ENCODE assay signal across 15 cellular contexts in genomic region chr6:90463359-90463758, GRCh38.
DNase-seq lines count a peak whose midpoint lies in the region; ATAC-seq, FAIRE-seq and TF ChIP-seq lines count a peak whose summit lies in the region.
"Had no signal": no experiment of that assay in that cellular context is flagged by ENCODE, and none has a peak within 500 bp of the region (broad histone marks: within the 10 kb centered on the region; RNA-seq: fewer than 3 reads in every experiment).

No MANE protein-coding gene starts in this region.

- no peak overlapping the region for H3K4ac ChIP-seq in neuronal stem cell (ENCODE audit: low read length)

- CTCF ChIA-PET in activated CD4-positive, alpha-beta T cell treated with anti-CD3 and anti-CD28 coated beads, Interleukin-2, amount 10 ng/mL, durations not matched to agents 7 days and 5 days (lab: Charles Lee), result interaction anchor here (0.5 to 0.8 kb wide), 4 partner anchors 19 to 541 kb away, joined by 3 to 7 read pairs (median 3); no protein-coding TSS in a partner anchor

- no peaks in the 10 kb centered on the region for H3K27me3 Mint-ChIP-seq in activated CD4-positive, alpha-beta T cell treated with anti-CD3 and anti-CD28 coated beads, Interleukin-2, amount 10 ng/mL, durations not matched to agents 7 days and 5 days

- H3K27me3 ChIP-seq in DND-41 (ENCODE audit: insufficient read depth, low read length, poor library complexity) (no peaks in the 10 kb centered on the region), neuronal stem cell (ENCODE audit: control insufficient read depth in 3 of 3, insufficient read depth in 3 of 3, low read depth in 1 of 3, low read length in 3 of 3) (no peaks in the 10 kb centered on the region)
- H3K27me3 ChIP-seq: BLaER1, body of pancreas, left lung had no signal

- H3K18ac ChIP-seq in neuronal stem cell (ENCODE audit: low read length), result no peak overlapping the region

- H3K79me1 ChIP-seq in neuronal stem cell (ENCODE audit: low read depth, low read length), result no peaks in the 10 kb centered on the region

- H3K4me1 Mint-ChIP-seq in activated CD4-positive, alpha-beta T cell treated with anti-CD3 and anti-CD28 coated beads, Interleukin-2, amount 10 ng/mL, durations not matched to agents 7 days and 5 days, result peaks cover 95% of the 10 kb centered on the region

- WGBS in neuronal stem cell (ENCODE audit: extremely low coverage in 2 of 2, insufficient read length in 2 of 2, insufficient replicate concordance in 1 of 2), 2 donors, result no CpG with 5 or more reads among the region's 3 CpGs

- DNase-seq in DND-41 (peak; percentile 59), germinal center (ENCODE audit: low spot score) (peak; percentile 26), NCI-H2171 treated with DMSO at 0.1 percent for 48 hours (lab: John Stamatoyannopoulos, UW) (no peak), kidney (no peak), neuronal stem cell (ENCODE audit: low spot score) (no peak), glomerular visceral epithelial cell (ENCODE audit: extremely low spot score) (no peak)
- DNase-seq in activated CD4-positive, alpha-beta T cell treated with anti-CD3 and anti-CD28 coated beads, Interleukin-2, amount 10 ng/mL, durations not matched to agents 7 days and 5 days, result peak; percentile 56
- DNase-seq: body of pancreas, endodermal cell, left lung, NCI-H1105 treated with DMSO at 0.1 percent for 48 hours, NCI-H526 treated with DMSO at 0.1 percent for 48 hours, SIG-M5 had no signal

- no peaks in the 10 kb centered on the region for H3K9me3 ChIP-seq in DND-41 (ENCODE audit: insufficient read depth, low read length, severe bottlenecking)
- no peaks in the 10 kb centered on the region for H3K9me3 ChIP-seq in kidney (ENCODE audit: control insufficient read depth in 1 of 2, low read length in 2 of 2)
- H3K9me3 ChIP-seq in neuronal stem cell (replicated peaks in 1 of 2; ENCODE audit: control insufficient read depth in 2 of 2, insufficient read depth in 1 of 2, low read depth in 1 of 2, low read length in 2 of 2), result peaks cover 6 to 26% of the 10 kb centered on the region in 2 donors
- H3K9me3 ChIP-seq: body of pancreas, left lung had no signal

- H3K36me3 ChIP-seq in DND-41 (ENCODE audit: insufficient read depth, low read length) (no peaks in the 10 kb centered on the region), kidney (ENCODE audit: control insufficient read depth in 1 of 2, insufficient read depth in 2 of 2, low read length in 2 of 2) (no peaks in the 10 kb centered on the region), neuronal stem cell (replicated peaks in 1 of 2; ENCODE audit: control insufficient read depth in 2 of 2, insufficient read depth in 2 of 2, low read length in 2 of 2) (no peaks in the 10 kb centered on the region)
- H3K36me3 ChIP-seq: BLaER1, left lung had no signal

- H4K20me1 ChIP-seq in DND-41 (ENCODE audit: insufficient read depth, low read length), result no peaks in the 10 kb centered on the region
- H4K20me1 ChIP-seq: BLaER1 had no signal

- H3K9me3 Mint-ChIP-seq in activated CD4-positive, alpha-beta T cell treated with anti-CD3 and anti-CD28 coated beads, Interleukin-2, amount 10 ng/mL, durations not matched to agents 7 days and 5 days, result peaks cover 21% of the 10 kb centered on the region
- H3K9me3 Mint-ChIP-seq: endodermal cell had no signal

- ATAC-seq in DND-41 (ENCODE audit: insufficient read depth, low read depth) (peak; percentile 69), GM19438 (IDR thresholded peaks at IDR 0.05; ENCODE audit: low read depth, unreplicated experiment) (peak; percentile 60)
- ATAC-seq: body of pancreas, left lung had no signal

- no peak overlapping the region for H3K4me3 ChIP-seq in DND-41 (ENCODE audit: low read depth in 1 of 2, low read length in 2 of 2)
- no peak overlapping the region for H3K4me3 ChIP-seq in kidney (ENCODE audit: low read length in 2 of 2)
- no peak overlapping the region for H3K4me3 ChIP-seq in neuronal stem cell (ENCODE audit: low read length in 2 of 2)
- H3K4me3 ChIP-seq: BLaER1, body of pancreas, left lung had no signal

- H3K4me2 ChIP-seq in DND-41 (ENCODE audit: insufficient read depth, low read length) (no peak overlapping the region), neuronal stem cell (ENCODE audit: insufficient read depth, low read length, poor library complexity, severe bottlenecking) (no peak overlapping the region)
- H3K4me2 ChIP-seq: BLaER1 had no signal

- H3K79me2 ChIP-seq in DND-41 (ENCODE audit: insufficient read depth, low read length), result no peaks in the 10 kb centered on the region

- H3K36me3 Mint-ChIP-seq in activated CD4-positive, alpha-beta T cell treated with anti-CD3 and anti-CD28 coated beads, Interleukin-2, amount 10 ng/mL, durations not matched to agents 7 days and 5 days (ENCODE audit: low read depth), result peaks cover 32% of the 10 kb centered on the region

- no peak for FAIRE-seq in kidney (lab: Jason Lieb, UNC)

- H3K23ac ChIP-seq in neuronal stem cell (ENCODE audit: low read depth, low read length, poor library complexity), result no peak overlapping the region

- H2BK15ac ChIP-seq in neuronal stem cell (ENCODE audit: low read length), result no peak overlapping the region

- H3K4me3 Mint-ChIP-seq in activated CD4-positive, alpha-beta T cell treated with anti-CD3 and anti-CD28 coated beads, Interleukin-2, amount 10 ng/mL, durations not matched to agents 7 days and 5 days, result peak overlapping the region; percentile 51
- H3K4me3 Mint-ChIP-seq: endodermal cell had no signal

- TF ChIP-seq CTCF in DND-41 (IDR thresholded peaks at IDR 0.05; ENCODE audit: borderline replicate concordance, extremely low read depth, low read length, poor library complexity, severe bottlenecking) (no peak), kidney (IDR thresholded peaks at IDR 0.05; ENCODE audit: borderline replicate concordance, extremely low read depth, insufficient read depth) (no peak)

- H3K4me1 ChIP-seq in DND-41 (ENCODE audit: insufficient read depth, low read length), result peaks cover 66% of the 10 kb centered on the region
- no peaks in the 10 kb centered on the region for H3K4me1 ChIP-seq in kidney (ENCODE audit: control insufficient read depth in 1 of 2, insufficient read depth in 1 of 2, low read depth in 1 of 2, low read length in 2 of 2)
- peaks cover 7 to 11% of the 10 kb centered on the region in 2 donors for H3K4me1 ChIP-seq in neuronal stem cell (ENCODE audit: control insufficient read depth in 2 of 2, insufficient read depth in 1 of 2, low read depth in 1 of 2, low read length in 2 of 2)
- H3K4me1 ChIP-seq: BLaER1, body of pancreas, left lung had no signal

- peak overlapping the region; percentile 69 for H3K27ac ChIP-seq in DND-41 (ENCODE audit: low read length)
- no peak overlapping the region for H3K27ac ChIP-seq in kidney (ENCODE audit: low read depth in 2 of 2, low read length in 2 of 2)
- no peak overlapping the region for H3K27ac ChIP-seq in neuronal stem cell (replicated peaks; ENCODE audit: low read length)
- H3K27ac ChIP-seq: BLaER1, body of pancreas, left lung had no signal

- H2BK5ac ChIP-seq in neuronal stem cell (ENCODE audit: low read length), result no peak overlapping the region

- no peak overlapping the region for H2AK5ac ChIP-seq in neuronal stem cell (ENCODE audit: low read depth, low read length)

- H3K27ac Mint-ChIP-seq in activated CD4-positive, alpha-beta T cell treated with anti-CD3 and anti-CD28 coated beads, Interleukin-2, amount 10 ng/mL, durations not matched to agents 7 days and 5 days, result peak overlapping the region; percentile 90
- H3K27ac Mint-ChIP-seq: endodermal cell had no signal

- no peak overlapping the region for H3K14ac ChIP-seq in neuronal stem cell (ENCODE audit: low read length)

- H2AFZ ChIP-seq in DND-41 (ENCODE audit: low read depth, low read length) (peak overlapping the region; percentile 33; the same call in 1 of the 2 replicates), neuronal stem cell (ENCODE audit: low read length) (no peak overlapping the region)

- no peak overlapping the region for H2BK12ac ChIP-seq in neuronal stem cell (ENCODE audit: low read length)

- H3K9ac ChIP-seq in DND-41 (ENCODE audit: low read depth, low read length), result no peak overlapping the region
- H3K9ac ChIP-seq in kidney (ENCODE audit: low read length in 2 of 2), result no peak overlapping the region
- H3K9ac ChIP-seq in neuronal stem cell (ENCODE audit: low read depth, low read length, poor library complexity), result no peak overlapping the region
- H3K9ac ChIP-seq: BLaER1 had no signal

- H4K91ac ChIP-seq in neuronal stem cell (ENCODE audit: low read depth, low read length, poor library complexity), result no peak overlapping the region

- POLR2A ChIA-PET in activated CD4-positive, alpha-beta T cell treated with anti-CD3 and anti-CD28 coated beads, Interleukin-2, amount 10 ng/mL, durations not matched to agents 7 days and 5 days (lab: Charles Lee), result no interaction called here

- intact Hi-C loops in kidney (cut with DNase I), result no loop called here

- H2BK120ac ChIP-seq in neuronal stem cell (ENCODE audit: low read depth, low read length), result no peak overlapping the region

- H4K8ac ChIP-seq in neuronal stem cell (ENCODE audit: low read depth, low read length), result no peak overlapping the region

Comparison
In these comparisons a context has a peak if more than half of its experiments do, and no peak if none do; other contexts are left out.
1. DNase-seq: peak in DND-41 (single experiment), activated CD4-positive, alpha-beta T cell treated with anti-CD3 and anti-CD28 coated beads, Interleukin-2, amount 10 ng/mL, durations not matched to agents 7 days and 5 days (single experiment) and germinal center (single experiment); none in NCI-H2171 treated with DMSO at 0.1 percent for 48 hours (single experiment), kidney (single experiment), neuronal stem cell (single experiment) and glomerular visceral epithelial cell (single experiment).